In the genomic region with DNA sequence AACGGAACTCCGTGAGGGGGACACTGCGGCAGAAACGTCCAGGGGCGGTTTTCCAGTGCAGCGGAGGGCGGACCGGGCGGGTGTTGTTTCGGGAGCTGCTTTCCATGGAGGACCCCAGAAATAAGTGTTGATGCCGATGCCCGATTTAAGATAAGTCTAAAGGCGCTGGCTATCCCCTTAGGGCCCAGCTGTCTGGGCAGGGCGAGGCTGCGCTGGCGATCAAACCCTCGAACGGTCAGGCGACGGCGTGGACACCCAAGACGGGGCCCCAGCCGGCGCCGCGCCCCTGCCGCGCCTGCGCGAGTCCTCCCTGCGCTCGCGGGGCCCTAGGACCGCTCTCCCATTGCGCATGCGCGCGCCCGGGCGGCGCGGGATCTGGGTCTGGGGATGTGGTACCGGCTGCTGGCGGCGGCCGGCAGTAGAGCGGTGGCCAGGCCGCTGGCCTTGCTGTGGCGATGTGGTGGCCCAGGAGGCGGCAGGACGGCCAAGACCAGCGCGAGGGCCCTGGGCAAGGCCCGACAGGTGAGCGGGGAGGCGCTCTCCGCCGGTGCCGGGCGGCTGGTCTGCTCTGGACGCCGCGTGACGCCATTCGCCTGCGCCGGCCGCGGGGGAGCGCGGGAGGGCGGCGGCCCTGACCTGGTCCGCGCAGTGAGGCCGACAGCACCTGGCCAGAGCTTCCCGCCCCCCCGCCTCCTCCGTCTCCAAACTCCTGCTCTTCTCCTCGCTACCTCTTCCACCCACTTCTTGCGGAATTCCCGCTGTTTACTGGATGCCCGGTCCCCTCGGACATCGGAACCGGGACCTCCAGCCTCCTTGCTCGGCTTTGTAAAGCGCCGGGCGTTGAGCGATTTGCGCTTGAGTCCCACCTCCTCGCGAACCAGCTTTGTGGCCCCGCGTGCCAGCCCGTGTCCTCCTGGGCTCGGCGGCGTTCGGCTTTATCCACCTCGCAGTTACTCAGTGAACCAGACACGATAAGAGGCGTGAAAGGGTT, we compare ENCODE assay signal across 2 cellular contexts.
A peak's percentile ranks its signal among the peaks of the same experiment; 100 is the strongest.
TF ChIP-seq lines count a peak whose summit lies in the region.

No MANE protein-coding gene starts in this region.

TF ChIP-seq in HCT116, 20 proteins besides CTCF, POLR2A, EP300 and RAD21 (continued from another document):
- TF ChIP-seq, protein P1, sequence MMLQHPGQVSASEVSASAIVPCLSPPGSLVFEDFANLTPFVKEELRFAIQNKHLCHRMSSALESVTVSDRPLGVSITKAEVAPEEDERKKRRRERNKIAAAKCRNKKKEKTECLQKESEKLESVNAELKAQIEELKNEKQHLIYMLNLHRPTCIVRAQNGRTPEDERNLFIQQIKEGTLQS (IDR thresholded peaks at IDR 0.05), result no peak
- TF ChIP-seq, protein P2, sequence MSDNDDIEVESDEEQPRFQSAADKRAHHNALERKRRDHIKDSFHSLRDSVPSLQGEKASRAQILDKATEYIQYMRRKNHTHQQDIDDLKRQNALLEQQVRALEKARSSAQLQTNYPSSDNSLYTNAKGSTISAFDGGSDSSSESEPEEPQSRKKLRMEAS (IDR thresholded peaks at IDR 0.05), result peak; percentile 96
- TF ChIP-seq YY1 (IDR thresholded peaks at IDR 0.05; ENCODE audit: extremely low read depth, insufficient replicate concordance, low read depth, low read length), result peak; percentile 81
- TF ChIP-seq EZH2phosphoT487 (IDR thresholded peaks at IDR 0.05; ENCODE audit: borderline replicate concordance), result no peak
- TF ChIP-seq JUND (IDR thresholded peaks at IDR 0.05), result no peak
- TF ChIP-seq SIN3A (IDR thresholded peaks at IDR 0.05; ENCODE audit: low read depth), result peak; percentile 99
- peak; percentile 95 for TF ChIP-seq ZFX (IDR thresholded peaks at IDR 0.05)
- TF ChIP-seq EGR1 (IDR thresholded peaks at IDR 0.05; ENCODE audit: low read depth), result no peak; the same call in 1 of the 2 replicates
- TF ChIP-seq, protein P3, sequence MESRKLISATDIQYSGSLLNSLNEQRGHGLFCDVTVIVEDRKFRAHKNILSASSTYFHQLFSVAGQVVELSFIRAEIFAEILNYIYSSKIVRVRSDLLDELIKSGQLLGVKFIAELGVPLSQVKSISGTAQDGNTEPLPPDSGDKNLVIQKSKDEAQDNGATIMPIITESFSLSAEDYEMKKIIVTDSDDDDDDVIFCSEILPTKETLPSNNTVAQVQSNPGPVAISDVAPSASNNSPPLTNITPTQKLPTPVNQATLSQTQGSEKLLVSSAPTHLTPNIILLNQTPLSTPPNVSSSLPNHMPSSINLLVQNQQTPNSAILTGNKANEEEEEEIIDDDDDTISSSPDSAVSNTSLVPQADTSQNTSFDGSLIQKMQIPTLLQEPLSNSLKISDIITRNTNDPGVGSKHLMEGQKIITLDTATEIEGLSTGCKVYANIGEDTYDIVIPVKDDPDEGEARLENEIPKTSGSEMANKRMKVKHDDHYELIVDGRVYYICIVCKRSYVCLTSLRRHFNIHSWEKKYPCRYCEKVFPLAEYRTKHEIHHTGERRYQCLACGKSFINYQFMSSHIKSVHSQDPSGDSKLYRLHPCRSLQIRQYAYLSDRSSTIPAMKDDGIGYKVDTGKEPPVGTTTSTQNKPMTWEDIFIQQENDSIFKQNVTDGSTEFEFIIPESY (IDR thresholded peaks at IDR 0.05; ENCODE audit: extremely low read depth, insufficient replicate concordance, low read length), result peak; percentile 88
- TF ChIP-seq POLR2AphosphoS5 (IDR thresholded peaks at IDR 0.05; ENCODE audit: low read depth, low read length), result peak; percentile 98
- TF ChIP-seq SP1 (IDR thresholded peaks at IDR 0.05; ENCODE audit: low read depth), result no peak
- TF ChIP-seq, protein P4, sequence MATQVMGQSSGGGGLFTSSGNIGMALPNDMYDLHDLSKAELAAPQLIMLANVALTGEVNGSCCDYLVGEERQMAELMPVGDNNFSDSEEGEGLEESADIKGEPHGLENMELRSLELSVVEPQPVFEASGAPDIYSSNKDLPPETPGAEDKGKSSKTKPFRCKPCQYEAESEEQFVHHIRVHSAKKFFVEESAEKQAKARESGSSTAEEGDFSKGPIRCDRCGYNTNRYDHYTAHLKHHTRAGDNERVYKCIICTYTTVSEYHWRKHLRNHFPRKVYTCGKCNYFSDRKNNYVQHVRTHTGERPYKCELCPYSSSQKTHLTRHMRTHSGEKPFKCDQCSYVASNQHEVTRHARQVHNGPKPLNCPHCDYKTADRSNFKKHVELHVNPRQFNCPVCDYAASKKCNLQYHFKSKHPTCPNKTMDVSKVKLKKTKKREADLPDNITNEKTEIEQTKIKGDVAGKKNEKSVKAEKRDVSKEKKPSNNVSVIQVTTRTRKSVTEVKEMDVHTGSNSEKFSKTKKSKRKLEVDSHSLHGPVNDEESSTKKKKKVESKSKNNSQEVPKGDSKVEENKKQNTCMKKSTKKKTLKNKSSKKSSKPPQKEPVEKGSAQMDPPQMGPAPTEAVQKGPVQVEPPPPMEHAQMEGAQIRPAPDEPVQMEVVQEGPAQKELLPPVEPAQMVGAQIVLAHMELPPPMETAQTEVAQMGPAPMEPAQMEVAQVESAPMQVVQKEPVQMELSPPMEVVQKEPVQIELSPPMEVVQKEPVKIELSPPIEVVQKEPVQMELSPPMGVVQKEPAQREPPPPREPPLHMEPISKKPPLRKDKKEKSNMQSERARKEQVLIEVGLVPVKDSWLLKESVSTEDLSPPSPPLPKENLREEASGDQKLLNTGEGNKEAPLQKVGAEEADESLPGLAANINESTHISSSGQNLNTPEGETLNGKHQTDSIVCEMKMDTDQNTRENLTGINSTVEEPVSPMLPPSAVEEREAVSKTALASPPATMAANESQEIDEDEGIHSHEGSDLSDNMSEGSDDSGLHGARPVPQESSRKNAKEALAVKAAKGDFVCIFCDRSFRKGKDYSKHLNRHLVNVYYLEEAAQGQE (IDR thresholded peaks at IDR 0.05; ENCODE audit: low read depth), result no peak
- no peak for TF ChIP-seq ELF1 (IDR thresholded peaks at IDR 0.05; ENCODE audit: borderline replicate concordance, low read depth)
- TF ChIP-seq FOSL1 (IDR thresholded peaks at IDR 0.05; ENCODE audit: low read depth), result no peak
- TF ChIP-seq CEBPB (IDR thresholded peaks at IDR 0.05; ENCODE audit: low read depth), result no peak
- TF ChIP-seq EZH2 (IDR thresholded peaks at IDR 0.05), result no peak
- peak; percentile 64 for TF ChIP-seq TCF7L2 (IDR thresholded peaks at IDR 0.05; ENCODE audit: borderline replicate concordance, extremely low read depth, insufficient read depth, insufficient read length)

TF ChIP-seq in SK-N-SH treated with all-trans-retinoic acid at 6 μM for 48 hours, 23 proteins besides CTCF, POLR2A, EP300 and RAD21:
- TF ChIP-seq, protein P5, sequence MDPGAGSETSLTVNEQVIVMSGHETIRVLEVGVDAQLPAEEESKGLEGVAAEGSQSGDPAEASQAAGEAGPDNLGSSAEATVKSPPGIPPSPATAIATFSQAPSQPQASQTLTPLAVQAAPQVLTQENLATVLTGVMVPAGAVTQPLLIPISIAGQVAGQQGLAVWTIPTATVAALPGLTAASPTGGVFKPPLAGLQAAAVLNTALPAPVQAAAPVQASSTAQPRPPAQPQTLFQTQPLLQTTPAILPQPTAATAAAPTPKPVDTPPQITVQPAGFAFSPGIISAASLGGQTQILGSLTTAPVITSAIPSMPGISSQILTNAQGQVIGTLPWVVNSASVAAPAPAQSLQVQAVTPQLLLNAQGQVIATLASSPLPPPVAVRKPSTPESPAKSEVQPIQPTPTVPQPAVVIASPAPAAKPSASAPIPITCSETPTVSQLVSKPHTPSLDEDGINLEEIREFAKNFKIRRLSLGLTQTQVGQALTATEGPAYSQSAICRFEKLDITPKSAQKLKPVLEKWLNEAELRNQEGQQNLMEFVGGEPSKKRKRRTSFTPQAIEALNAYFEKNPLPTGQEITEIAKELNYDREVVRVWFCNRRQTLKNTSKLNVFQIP (CRISPR knock-in tag; IDR thresholded peaks at IDR 0.05; ENCODE audit: borderline replicate concordance, low read depth), result no peak
- TF ChIP-seq ARNTL (CRISPR knock-in tag; IDR thresholded peaks at IDR 0.05; ENCODE audit: borderline replicate concordance, low read depth), result no peak
- TF ChIP-seq, protein P6, sequence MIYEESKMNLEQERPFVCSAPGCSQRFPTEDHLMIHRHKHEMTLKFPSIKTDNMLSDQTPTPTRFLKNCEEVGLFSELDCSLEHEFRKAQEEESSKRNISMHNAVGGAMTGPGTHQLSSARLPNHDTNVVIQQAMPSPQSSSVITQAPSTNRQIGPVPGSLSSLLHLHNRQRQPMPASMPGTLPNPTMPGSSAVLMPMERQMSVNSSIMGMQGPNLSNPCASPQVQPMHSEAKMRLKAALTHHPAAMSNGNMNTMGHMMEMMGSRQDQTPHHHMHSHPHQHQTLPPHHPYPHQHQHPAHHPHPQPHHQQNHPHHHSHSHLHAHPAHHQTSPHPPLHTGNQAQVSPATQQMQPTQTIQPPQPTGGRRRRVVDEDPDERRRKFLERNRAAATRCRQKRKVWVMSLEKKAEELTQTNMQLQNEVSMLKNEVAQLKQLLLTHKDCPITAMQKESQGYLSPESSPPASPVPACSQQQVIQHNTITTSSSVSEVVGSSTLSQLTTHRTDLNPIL (CRISPR knock-in tag; IDR thresholded peaks at IDR 0.05; ENCODE audit: low read depth), result no peak
- TF ChIP-seq ZFP30 (CRISPR knock-in tag; IDR thresholded peaks at IDR 0.05), result no peak
- no peak for TF ChIP-seq ZNF565 (CRISPR knock-in tag; conservative IDR thresholded peaks at IDR 0.05; ENCODE audit: low read depth)
- no peak for TF ChIP-seq ZFP3 (CRISPR knock-in tag; IDR thresholded peaks at IDR 0.05)
- no peak for TF ChIP-seq TOX (CRISPR knock-in tag; IDR thresholded peaks at IDR 0.05; ENCODE audit: borderline replicate concordance)
- no peak for TF ChIP-seq ZNF8 (CRISPR knock-in tag; IDR thresholded peaks at IDR 0.05)
- no peak for TF ChIP-seq RARB (CRISPR knock-in tag; IDR thresholded peaks at IDR 0.05)
- no peak for TF ChIP-seq BACH2 (CRISPR knock-in tag; IDR thresholded peaks at IDR 0.05; ENCODE audit: borderline replicate concordance)
- TF ChIP-seq SNAI2 (CRISPR knock-in tag; IDR thresholded peaks at IDR 0.05), result no peak
- no peak for TF ChIP-seq OSR1 (CRISPR knock-in tag; IDR thresholded peaks at IDR 0.05)
- TF ChIP-seq, protein P7, sequence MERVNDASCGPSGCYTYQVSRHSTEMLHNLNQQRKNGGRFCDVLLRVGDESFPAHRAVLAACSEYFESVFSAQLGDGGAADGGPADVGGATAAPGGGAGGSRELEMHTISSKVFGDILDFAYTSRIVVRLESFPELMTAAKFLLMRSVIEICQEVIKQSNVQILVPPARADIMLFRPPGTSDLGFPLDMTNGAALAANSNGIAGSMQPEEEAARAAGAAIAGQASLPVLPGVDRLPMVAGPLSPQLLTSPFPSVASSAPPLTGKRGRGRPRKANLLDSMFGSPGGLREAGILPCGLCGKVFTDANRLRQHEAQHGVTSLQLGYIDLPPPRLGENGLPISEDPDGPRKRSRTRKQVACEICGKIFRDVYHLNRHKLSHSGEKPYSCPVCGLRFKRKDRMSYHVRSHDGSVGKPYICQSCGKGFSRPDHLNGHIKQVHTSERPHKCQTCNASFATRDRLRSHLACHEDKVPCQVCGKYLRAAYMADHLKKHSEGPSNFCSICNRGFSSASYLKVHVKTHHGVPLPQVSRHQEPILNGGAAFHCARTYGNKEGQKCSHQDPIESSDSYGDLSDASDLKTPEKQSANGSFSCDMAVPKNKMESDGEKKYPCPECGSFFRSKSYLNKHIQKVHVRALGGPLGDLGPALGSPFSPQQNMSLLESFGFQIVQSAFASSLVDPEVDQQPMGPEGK (CRISPR knock-in tag; IDR thresholded peaks at IDR 0.05; ENCODE audit: borderline replicate concordance), result no peak
- TF ChIP-seq TCF4 (CRISPR knock-in tag; IDR thresholded peaks at IDR 0.05; ENCODE audit: borderline replicate concordance), result no peak
- no peak for TF ChIP-seq ESRRG (CRISPR knock-in tag; IDR thresholded peaks at IDR 0.05)
- TF ChIP-seq GLIS3 (CRISPR knock-in tag; IDR thresholded peaks at IDR 0.05), result no peak
